ENCODE assay signal across 12 cellular contexts in genomic region chr10:62907470-62908212, GRCh38.
DNase-seq lines count a peak whose midpoint lies in the region; ATAC-seq lines count a peak whose summit lies in the region.
"Had no signal": no experiment of that assay in that cellular context is flagged by ENCODE, and none has a peak within 500 bp of the region (broad histone marks: within the 10 kb centered on the region; RNA-seq: fewer than 3 reads in every experiment).

No MANE protein-coding gene starts in this region.

- H3K4me3 Mint-ChIP-seq in stimulated activated naive CD8-positive, alpha-beta T cell treated with anti-CD3 and anti-CD28 coated beads, Interleukin-15, amount 100 ng/mL, for 72 hours, result no peak overlapping the region
- no peak overlapping the region for H3K4me3 Mint-ChIP-seq in activated CD4-positive, alpha-beta T cell treated with anti-CD3 and anti-CD28 coated beads for 36 hours
- H3K4me3 Mint-ChIP-seq: effector memory CD8-positive, alpha-beta T cell had no signal

- no peaks in the 10 kb centered on the region for H3K4me1 Mint-ChIP-seq in stimulated activated naive CD8-positive, alpha-beta T cell treated with anti-CD3 and anti-CD28 coated beads, Interleukin-15, amount 100 ng/mL, for 72 hours
- peaks cover 2% of the 10 kb centered on the region for H3K4me1 Mint-ChIP-seq in activated CD4-positive, alpha-beta T cell treated with anti-CD3 and anti-CD28 coated beads for 36 hours

- H3K9me3 Mint-ChIP-seq in stimulated activated naive CD8-positive, alpha-beta T cell treated with anti-CD3 and anti-CD28 coated beads, Interleukin-15, amount 100 ng/mL, for 72 hours, result peaks cover 0 to 8% of the 10 kb centered on the region in 2 donors
- H3K9me3 Mint-ChIP-seq in activated CD4-positive, alpha-beta T cell treated with anti-CD3 and anti-CD28 coated beads for 36 hours (ENCODE audit: low read depth), result no peaks in the 10 kb centered on the region
- H3K9me3 Mint-ChIP-seq: effector memory CD8-positive, alpha-beta T cell had no signal

- ATAC-seq in GM18858 (IDR thresholded peaks at IDR 0.05; ENCODE audit: unreplicated experiment) (peak; percentile 81), GM21619 (IDR thresholded peaks at IDR 0.05; ENCODE audit: unreplicated experiment) (peak; percentile 56), HG03378 (IDR thresholded peaks at IDR 0.05; ENCODE audit: unreplicated experiment) (peak; percentile 82)
- ATAC-seq in stimulated activated naive CD8-positive, alpha-beta T cell treated with anti-CD3 and anti-CD28 coated beads, Interleukin-15, amount 100 ng/mL, for 72 hours, result no peak
- ATAC-seq in activated CD4-positive, alpha-beta T cell treated with anti-CD3 and anti-CD28 coated beads for 36 hours, result no peak
- ATAC-seq: effector memory CD8-positive, alpha-beta T cell; heart right ventricle had no signal

- peaks cover 28% of the 10 kb centered on the region for H3K27me3 Mint-ChIP-seq in stimulated activated naive CD8-positive, alpha-beta T cell treated with anti-CD3 and anti-CD28 coated beads, Interleukin-15, amount 100 ng/mL, for 72 hours
- peaks cover 26% of the 10 kb centered on the region for H3K27me3 Mint-ChIP-seq in activated CD4-positive, alpha-beta T cell treated with anti-CD3 and anti-CD28 coated beads for 36 hours

- CTCF ChIA-PET in activated CD4-positive, alpha-beta T cell treated with anti-CD3 and anti-CD28 coated beads for 36 hours (lab: Charles Lee), result interaction anchor here (0.7 kb wide), 1 partner anchor 382 kb away, joined by 3 read pairs; no protein-coding TSS in a partner anchor

- intact Hi-C loops in activated CD4-positive, alpha-beta T cell treated with anti-CD3 and anti-CD28 coated beads for 36 hours (cut with DNase I, micrococcal nuclease), result no loop called here

- H3K27ac Mint-ChIP-seq in stimulated activated naive CD8-positive, alpha-beta T cell treated with anti-CD3 and anti-CD28 coated beads, Interleukin-15, amount 100 ng/mL, for 72 hours, result no peak overlapping the region
- H3K27ac Mint-ChIP-seq in activated CD4-positive, alpha-beta T cell treated with anti-CD3 and anti-CD28 coated beads for 36 hours, result no peak overlapping the region
- H3K27ac Mint-ChIP-seq: effector memory CD8-positive, alpha-beta T cell had no signal

- POLR2A ChIA-PET in activated CD4-positive, alpha-beta T cell treated with anti-CD3 and anti-CD28 coated beads for 36 hours (lab: Charles Lee), result no interaction called here

- DNase-seq in germinal center (ENCODE audit: low spot score) (peak; percentile 26), DMS 273 (lab: John Stamatoyannopoulos, UW; ENCODE audit: unreplicated experiment) (no peak)
- DNase-seq in stimulated activated naive CD8-positive, alpha-beta T cell treated with anti-CD3 and anti-CD28 coated beads, Interleukin-15, amount 100 ng/mL, for 72 hours, result no peak
- DNase-seq in activated CD4-positive, alpha-beta T cell treated with anti-CD3 and anti-CD28 coated beads for 36 hours, result no peak
- DNase-seq: effector memory CD8-positive, alpha-beta T cell; heart right ventricle; mammary epithelial cell; MM.1S; stimulated activated CD4-positive, alpha-beta T cell treated with anti-CD3 and anti-CD28 coated beads, Interleukin-4, amount 100 ng/mL, for 1 hour had no signal

- no peaks in the 10 kb centered on the region for H3K36me3 Mint-ChIP-seq in activated CD4-positive, alpha-beta T cell treated with anti-CD3 and anti-CD28 coated beads for 36 hours (ENCODE audit: low read depth)

Comparison
In these comparisons a context has a peak if more than half of its experiments do, and no peak if none do; other contexts are left out.
1. ATAC-seq: peak in GM18858 (single experiment), GM21619 (single experiment) and HG03378 (single experiment); none in stimulated activated naive CD8-positive, alpha-beta T cell treated with anti-CD3 and anti-CD28 coated beads, Interleukin-15, amount 100 ng/mL, for 72 hours (single experiment) and activated CD4-positive, alpha-beta T cell treated with anti-CD3 and anti-CD28 coated beads for 36 hours (single experiment).